22 cellular contexts compared by ENCODE assay signal in the genomic region with DNA sequence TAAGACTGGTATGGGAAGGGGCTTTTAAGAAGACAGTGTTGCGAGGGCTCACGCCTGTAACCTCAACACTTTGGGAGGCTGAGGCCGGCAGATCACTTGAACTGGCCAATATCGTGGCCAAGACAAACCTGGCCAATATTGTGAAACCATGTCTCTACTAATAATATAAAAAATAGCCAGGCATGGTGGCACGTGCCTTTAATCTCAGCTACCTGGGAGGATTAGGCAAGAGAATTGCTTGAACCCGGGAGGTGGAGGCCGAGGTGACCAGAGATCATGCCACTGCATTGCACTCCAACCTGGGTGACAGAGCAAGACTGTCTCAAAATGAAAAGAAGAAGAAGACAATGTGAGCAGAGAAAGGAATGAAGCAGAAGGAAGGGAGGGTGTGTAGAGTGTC.
"Had no signal": no experiment of that assay in that cellular context is flagged by ENCODE, and none has a peak within 500 bp of the region (broad histone marks: within the 10 kb centered on the region; RNA-seq: fewer than 3 reads in every experiment).

No MANE protein-coding gene starts in this region.

- H3K27me3 ChIP-seq: brain microvascular endothelial cell, cardiac muscle cell had no signal

- DNase-seq: activated B cell treated with CpG ODN at 0.5 μM for 24 hours; activated CD4-positive, alpha-beta T cell treated with anti-CD3 and anti-CD28 coated beads for 1 hour; activated CD8-positive, alpha-beta memory T cell treated with anti-CD3 and anti-CD28 coated beads for 24 hours; activated gamma-delta T cell; activated naive CD8-positive, alpha-beta T cell treated with anti-CD3 and anti-CD28 coated beads for 36 hours; activated T-cell treated with anti-CD3 and anti-CD28 coated beads, Interleukin-2, amount 50 U/mL, for 4 hours; brain microvascular endothelial cell; KG1; NCI-H1048; NCI-H146; NCI-H187 treated with DMSO at 0.1 percent for 48 hours; NCI-H2081 treated with DMSO at 0.1 percent for 48 hours; NCI-H446; NCI-H524; PC-3; SHP77 treated with DMSO at 0.1 percent for 48 hours; T1000 had no signal

- H3K4me3 Mint-ChIP-seq: activated B cell treated with CpG ODN at 0.5 μM for 24 hours; activated naive CD8-positive, alpha-beta T cell treated with anti-CD3 and anti-CD28 coated beads for 36 hours; activated T-cell treated with anti-CD3 and anti-CD28 coated beads, Interleukin-2, amount 50 U/mL, for 4 hours had no signal

- H3K9me3 Mint-ChIP-seq: activated B cell treated with CpG ODN at 0.5 μM for 24 hours; activated naive CD8-positive, alpha-beta T cell treated with anti-CD3 and anti-CD28 coated beads for 36 hours; activated T-cell treated with anti-CD3 and anti-CD28 coated beads, Interleukin-2, amount 50 U/mL, for 4 hours; IgD-negative memory B cell had no signal

- FAIRE-seq: colon, TTC549 had no signal

- H3K36me3 ChIP-seq: brain microvascular endothelial cell, cardiac muscle cell had no signal

- H3K4me3 ChIP-seq: cardiac muscle cell had no signal

- H3K27ac ChIP-seq: brain microvascular endothelial cell, cardiac muscle cell had no signal

- ATAC-seq: PC-3 had no signal

- H3K27ac Mint-ChIP-seq: activated B cell treated with CpG ODN at 0.5 μM for 24 hours; activated naive CD8-positive, alpha-beta T cell treated with anti-CD3 and anti-CD28 coated beads for 36 hours had no signal

- H3K27me3 Mint-ChIP-seq: activated T-helper 17 cell treated with anti-CD3 and anti-CD28 coated beads, Interleukin-2, amount 50 U/mL, for 72 hours had no signal

- H3K36me3 Mint-ChIP-seq: activated naive CD8-positive, alpha-beta T cell treated with anti-CD3 and anti-CD28 coated beads for 36 hours; IgD-negative memory B cell had no signal
